In genomic region chr12:63036974-63037335, GRCh38 we compare ENCODE assay signal across 2 cellular contexts.
TF ChIP-seq lines count a peak whose summit lies in the region.

No MANE protein-coding gene starts in this region.

TF ChIP-seq in GM23338, 12 proteins besides CTCF, POLR2A, EP300 and RAD21 (continued from another document):
- TF ChIP-seq, protein P1, sequence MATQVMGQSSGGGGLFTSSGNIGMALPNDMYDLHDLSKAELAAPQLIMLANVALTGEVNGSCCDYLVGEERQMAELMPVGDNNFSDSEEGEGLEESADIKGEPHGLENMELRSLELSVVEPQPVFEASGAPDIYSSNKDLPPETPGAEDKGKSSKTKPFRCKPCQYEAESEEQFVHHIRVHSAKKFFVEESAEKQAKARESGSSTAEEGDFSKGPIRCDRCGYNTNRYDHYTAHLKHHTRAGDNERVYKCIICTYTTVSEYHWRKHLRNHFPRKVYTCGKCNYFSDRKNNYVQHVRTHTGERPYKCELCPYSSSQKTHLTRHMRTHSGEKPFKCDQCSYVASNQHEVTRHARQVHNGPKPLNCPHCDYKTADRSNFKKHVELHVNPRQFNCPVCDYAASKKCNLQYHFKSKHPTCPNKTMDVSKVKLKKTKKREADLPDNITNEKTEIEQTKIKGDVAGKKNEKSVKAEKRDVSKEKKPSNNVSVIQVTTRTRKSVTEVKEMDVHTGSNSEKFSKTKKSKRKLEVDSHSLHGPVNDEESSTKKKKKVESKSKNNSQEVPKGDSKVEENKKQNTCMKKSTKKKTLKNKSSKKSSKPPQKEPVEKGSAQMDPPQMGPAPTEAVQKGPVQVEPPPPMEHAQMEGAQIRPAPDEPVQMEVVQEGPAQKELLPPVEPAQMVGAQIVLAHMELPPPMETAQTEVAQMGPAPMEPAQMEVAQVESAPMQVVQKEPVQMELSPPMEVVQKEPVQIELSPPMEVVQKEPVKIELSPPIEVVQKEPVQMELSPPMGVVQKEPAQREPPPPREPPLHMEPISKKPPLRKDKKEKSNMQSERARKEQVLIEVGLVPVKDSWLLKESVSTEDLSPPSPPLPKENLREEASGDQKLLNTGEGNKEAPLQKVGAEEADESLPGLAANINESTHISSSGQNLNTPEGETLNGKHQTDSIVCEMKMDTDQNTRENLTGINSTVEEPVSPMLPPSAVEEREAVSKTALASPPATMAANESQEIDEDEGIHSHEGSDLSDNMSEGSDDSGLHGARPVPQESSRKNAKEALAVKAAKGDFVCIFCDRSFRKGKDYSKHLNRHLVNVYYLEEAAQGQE (IDR thresholded peaks at IDR 0.05; ENCODE audit: unreplicated experiment): no peak
- TF ChIP-seq STAT1 (IDR thresholded peaks at IDR 0.05; ENCODE audit: unreplicated experiment) (no peak), NANOG (IDR thresholded peaks at IDR 0.05; ENCODE audit: borderline replicate concordance) (no peak), CREB1 (CRISPR knock-in tag; IDR thresholded peaks at IDR 0.05; ENCODE audit: low read depth) (no peak), POLR2AphosphoS5 (IDR thresholded peaks at IDR 0.05; ENCODE audit: low read depth) (no peak), EZH2 (IDR thresholded peaks at IDR 0.05; ENCODE audit: low read depth, unreplicated experiment) (no peak), JUNB (IDR thresholded peaks at IDR 0.05; ENCODE audit: unreplicated experiment) (no peak)
- TF ChIP-seq, protein P2, sequence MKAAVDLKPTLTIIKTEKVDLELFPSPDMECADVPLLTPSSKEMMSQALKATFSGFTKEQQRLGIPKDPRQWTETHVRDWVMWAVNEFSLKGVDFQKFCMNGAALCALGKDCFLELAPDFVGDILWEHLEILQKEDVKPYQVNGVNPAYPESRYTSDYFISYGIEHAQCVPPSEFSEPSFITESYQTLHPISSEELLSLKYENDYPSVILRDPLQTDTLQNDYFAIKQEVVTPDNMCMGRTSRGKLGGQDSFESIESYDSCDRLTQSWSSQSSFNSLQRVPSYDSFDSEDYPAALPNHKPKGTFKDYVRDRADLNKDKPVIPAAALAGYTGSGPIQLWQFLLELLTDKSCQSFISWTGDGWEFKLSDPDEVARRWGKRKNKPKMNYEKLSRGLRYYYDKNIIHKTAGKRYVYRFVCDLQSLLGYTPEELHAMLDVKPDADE (IDR thresholded peaks at IDR 0.05): no peak
- TF ChIP-seq, protein P3, sequence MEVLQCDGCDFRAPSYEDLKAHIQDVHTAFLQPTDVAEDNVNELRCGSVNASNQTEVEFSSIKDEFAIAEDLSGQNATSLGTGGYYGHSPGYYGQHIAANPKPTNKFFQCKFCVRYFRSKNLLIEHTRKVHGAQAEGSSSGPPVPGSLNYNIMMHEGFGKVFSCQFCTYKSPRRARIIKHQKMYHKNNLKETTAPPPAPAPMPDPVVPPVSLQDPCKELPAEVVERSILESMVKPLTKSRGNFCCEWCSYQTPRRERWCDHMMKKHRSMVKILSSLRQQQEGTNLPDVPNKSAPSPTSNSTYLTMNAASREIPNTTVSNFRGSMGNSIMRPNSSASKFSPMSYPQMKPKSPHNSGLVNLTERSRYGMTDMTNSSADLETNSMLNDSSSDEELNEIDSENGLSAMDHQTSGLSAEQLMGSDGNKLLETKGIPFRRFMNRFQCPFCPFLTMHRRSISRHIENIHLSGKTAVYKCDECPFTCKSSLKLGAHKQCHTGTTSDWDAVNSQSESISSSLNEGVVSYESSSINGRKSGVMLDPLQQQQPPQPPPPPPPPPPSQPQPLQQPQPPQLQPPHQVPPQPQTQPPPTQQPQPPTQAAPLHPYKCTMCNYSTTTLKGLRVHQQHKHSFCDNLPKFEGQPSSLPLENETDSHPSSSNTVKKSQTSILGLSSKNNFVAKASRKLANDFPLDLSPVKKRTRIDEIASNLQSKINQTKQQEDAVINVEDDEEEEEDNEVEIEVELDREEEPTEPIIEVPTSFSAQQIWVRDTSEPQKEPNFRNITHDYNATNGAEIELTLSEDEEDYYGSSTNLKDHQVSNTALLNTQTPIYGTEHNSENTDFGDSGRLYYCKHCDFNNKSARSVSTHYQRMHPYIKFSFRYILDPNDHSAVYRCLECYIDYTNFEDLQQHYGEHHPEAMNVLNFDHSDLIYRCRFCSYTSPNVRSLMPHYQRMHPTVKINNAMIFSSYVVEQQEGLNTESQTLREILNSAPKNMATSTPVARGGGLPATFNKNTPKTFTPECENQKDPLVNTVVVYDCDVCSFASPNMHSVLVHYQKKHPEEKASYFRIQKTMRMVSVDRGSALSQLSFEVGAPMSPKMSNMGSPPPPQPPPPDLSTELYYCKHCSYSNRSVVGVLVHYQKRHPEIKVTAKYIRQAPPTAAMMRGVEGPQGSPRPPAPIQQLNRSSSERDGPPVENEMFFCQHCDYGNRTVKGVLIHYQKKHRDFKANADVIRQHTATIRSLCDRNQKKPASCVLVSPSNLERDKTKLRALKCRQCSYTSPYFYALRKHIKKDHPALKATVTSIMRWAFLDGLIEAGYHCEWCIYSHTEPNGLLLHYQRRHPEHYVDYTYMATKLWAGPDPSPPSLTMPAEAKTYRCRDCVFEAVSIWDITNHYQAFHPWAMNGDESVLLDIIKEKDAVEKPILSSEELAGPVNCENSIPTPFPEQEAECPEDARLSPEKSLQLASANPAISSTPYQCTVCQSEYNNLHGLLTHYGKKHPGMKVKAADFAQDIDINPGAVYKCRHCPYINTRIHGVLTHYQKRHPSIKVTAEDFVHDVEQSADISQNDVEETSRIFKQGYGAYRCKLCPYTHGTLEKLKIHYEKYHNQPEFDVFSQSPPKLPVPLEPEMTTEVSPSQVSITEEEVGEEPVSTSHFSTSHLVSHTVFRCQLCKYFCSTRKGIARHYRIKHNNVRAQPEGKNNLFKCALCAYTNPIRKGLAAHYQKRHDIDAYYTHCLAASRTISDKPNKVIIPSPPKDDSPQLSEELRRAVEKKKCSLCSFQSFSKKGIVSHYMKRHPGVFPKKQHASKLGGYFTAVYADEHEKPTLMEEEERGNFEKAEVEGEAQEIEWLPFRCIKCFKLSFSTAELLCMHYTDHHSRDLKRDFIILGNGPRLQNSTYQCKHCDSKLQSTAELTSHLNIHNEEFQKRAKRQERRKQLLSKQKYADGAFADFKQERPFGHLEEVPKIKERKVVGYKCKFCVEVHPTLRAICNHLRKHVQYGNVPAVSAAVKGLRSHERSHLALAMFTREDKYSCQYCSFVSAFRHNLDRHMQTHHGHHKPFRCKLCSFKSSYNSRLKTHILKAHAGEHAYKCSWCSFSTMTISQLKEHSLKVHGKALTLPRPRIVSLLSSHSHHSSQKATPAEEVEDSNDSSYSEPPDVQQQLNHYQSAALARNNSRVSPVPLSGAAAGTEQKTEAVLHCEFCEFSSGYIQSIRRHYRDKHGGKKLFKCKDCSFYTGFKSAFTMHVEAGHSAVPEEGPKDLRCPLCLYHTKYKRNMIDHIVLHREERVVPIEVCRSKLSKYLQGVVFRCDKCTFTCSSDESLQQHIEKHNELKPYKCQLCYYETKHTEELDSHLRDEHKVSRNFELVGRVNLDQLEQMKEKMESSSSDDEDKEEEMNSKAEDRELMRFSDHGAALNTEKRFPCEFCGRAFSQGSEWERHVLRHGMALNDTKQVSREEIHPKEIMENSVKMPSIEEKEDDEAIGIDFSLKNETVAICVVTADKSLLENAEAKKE (CRISPR knock-in tag; IDR thresholded peaks at IDR 0.05): no peak

TF ChIP-seq in H1, 55 proteins besides CTCF, POLR2A, EP300 and RAD21 (continued from another document):
- no peak for TF ChIP-seq POLR2AphosphoS5 (IDR thresholded peaks at IDR 0.05; ENCODE audit: low read depth, low read length)
- no peak for TF ChIP-seq CEBPB (IDR thresholded peaks at IDR 0.05; ENCODE audit: low read depth, low read length)
